Comparison of ENCODE assay signal across 15 cellular contexts in the genomic region with DNA sequence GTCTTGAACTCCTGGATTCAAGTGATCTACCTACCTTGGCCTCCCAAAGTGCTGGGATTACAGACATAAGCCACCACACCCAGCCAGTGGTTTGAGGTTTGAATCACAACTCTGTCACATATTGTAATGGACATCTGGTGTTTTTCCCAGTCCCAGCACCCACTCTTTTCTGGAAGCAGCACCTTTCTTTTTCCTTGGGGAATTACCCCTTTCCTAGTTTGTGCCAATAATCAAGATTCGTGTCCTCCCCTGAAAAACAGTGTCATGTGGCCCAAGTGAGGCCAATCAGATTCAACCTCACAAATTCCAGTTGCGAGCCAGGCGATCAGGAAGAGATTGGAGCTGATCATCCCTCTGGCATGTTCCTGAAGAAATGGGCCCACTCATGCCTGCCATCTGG.
A peak's percentile ranks its signal among the peaks of the same experiment; 100 is the strongest.
DNase-seq lines count a peak whose midpoint lies in the region; ATAC-seq, FAIRE-seq and TF ChIP-seq lines count a peak whose summit lies in the region.
"Had no signal": no experiment of that assay in that cellular context is flagged by ENCODE, and none has a peak within 500 bp of the region (broad histone marks: within the 10 kb centered on the region; RNA-seq: fewer than 3 reads in every experiment).

No MANE protein-coding gene starts in this region.

- ATAC-seq in K562 (no peak), left cardiac atrium (no peak)
- ATAC-seq: CD8-positive, alpha-beta T cell; HCT116 had no signal

- peaks cover 14% of the 10 kb centered on the region for H3K4me1 ChIP-seq in BLaER1
- peaks cover 0 to 4% of the 10 kb centered on the region in 2 experiments; a peak in 2 of 5 replicates for H3K4me1 ChIP-seq in K562 (replicated peaks in 1 of 2; ENCODE audit: control insufficient read depth in 2 of 2, insufficient read depth in 2 of 2, low read length in 2 of 2)
- peaks cover 13% of the 10 kb centered on the region for H3K4me1 ChIP-seq in keratinocyte (ENCODE audit: control insufficient read depth, extremely low read depth, insufficient read depth, low read length)

- TF ChIP-seq POLR2A in K562 (conservative IDR thresholded peaks at IDR 0.05), result no peak

- no TSS peak for BruUV-seq in K562 (replicated peaks; lab: Mats Ljungman, UMichigan)

- CTCF ChIA-PET in K562 (lab: Yijun Ruan, JAX; ENCODE audit: low intra/inter-chr PET ratio), result no interaction called here

- no peak overlapping the region for H3K27ac ChIP-seq in BLaER1
- H3K27ac ChIP-seq in K562 (ENCODE audit: extremely low read depth, low read depth, low read length), result no peak overlapping the region
- H3K27ac ChIP-seq in keratinocyte (ENCODE audit: control insufficient read depth, insufficient read depth, low read length), result peak overlapping the region; percentile 2
- H3K27ac ChIP-seq: C4-2B had no signal

- TF ChIP-seq CTCF in K562 (IDR thresholded peaks at IDR 0.05 in 2 of 3, conservative IDR thresholded peaks at IDR 0.05 in 1 of 3; ENCODE audit: insufficient read depth in 2 of 3, low read depth in 1 of 3, low read length in 3 of 3) (no peak), keratinocyte (optimal IDR thresholded peaks at IDR 0.05 in 1 of 3, IDR thresholded peaks at IDR 0.05 in 1 of 3, conservative IDR thresholded peaks at IDR 0.05 in 1 of 3; ENCODE audit: extremely low read depth in 1 of 3, insufficient read depth in 2 of 3, low read length in 3 of 3) (no peak)

- H3K27me3 ChIP-seq in BLaER1 (no peaks in the 10 kb centered on the region), K562 (ENCODE audit: control insufficient read depth in 2 of 2, insufficient read depth in 2 of 2, low read length in 2 of 2) (no peaks in the 10 kb centered on the region), keratinocyte (ENCODE audit: control insufficient read depth, extremely low read depth, insufficient read depth, low read length) (no peaks in the 10 kb centered on the region)

- peaks cover 7% of the 10 kb centered on the region; the same call in 1 of the 2 replicates for H3K9me3 ChIP-seq in BLaER1
- no peaks in the 10 kb centered on the region for H3K9me3 ChIP-seq in K562 (replicated peaks; ENCODE audit: control insufficient read depth, insufficient read depth, low read depth, low read length)
- no peaks in the 10 kb centered on the region for H3K9me3 ChIP-seq in keratinocyte (ENCODE audit: control insufficient read depth, low read depth, low read length)

- H3K36me3 ChIP-seq in BLaER1 (no peaks in the 10 kb centered on the region), K562 (ENCODE audit: control insufficient read depth, insufficient read depth, low read length) (no peaks in the 10 kb centered on the region), keratinocyte (ENCODE audit: control insufficient read depth in 2 of 2, extremely low read depth in 1 of 2, insufficient read depth in 2 of 2, low read length in 2 of 2) (no peaks in the 10 kb centered on the region)

- intact Hi-C loops in K562 (cut with micrococcal nuclease) (no loop called here), left cardiac atrium (cut with DNase I) (no loop called here)

- no peak for TF ChIP-seq EP300 in K562 (IDR thresholded peaks at IDR 0.05; ENCODE audit: low read length)

- H3K9ac ChIP-seq in BLaER1 (no peak overlapping the region), K562 (ENCODE audit: insufficient read depth in 1 of 2, low read depth in 2 of 2, low read length in 2 of 2) (no peak overlapping the region), keratinocyte (ENCODE audit: control insufficient read depth, extremely low read depth, insufficient read depth, low read length) (no peak overlapping the region)

- H3K9me1 ChIP-seq in K562 (ENCODE audit: control insufficient read depth, insufficient read depth, low read length) (no peaks in the 10 kb centered on the region), keratinocyte (ENCODE audit: control insufficient read depth, extremely low read depth, insufficient read depth, low read length) (no peaks in the 10 kb centered on the region)

- H2AFZ ChIP-seq in K562 (ENCODE audit: low read depth, low read length), result no peak overlapping the region
- peak overlapping the region; percentile 56 for H2AFZ ChIP-seq in keratinocyte (ENCODE audit: control insufficient read depth, low read length)

- DNase-seq in HCEC 1CT (peak; percentile 5), K562 (ENCODE audit: extremely low read depth in 1 of 4, low spot score in 3 of 4) (no peak), keratinocyte (ENCODE audit: low read depth, low spot score) (peak; percentile 50), left cardiac atrium (no peak), SK-N-DZ (ENCODE audit: low spot score) (no peak)
- DNase-seq in stimulated activated CD8-positive, alpha-beta memory T cell treated with anti-CD3 and anti-CD28 coated beads, Interleukin-4, amount 100 ng/mL, for 48 hours, result no peak
- DNase-seq: ACHN; CD8-positive, alpha-beta T cell; COR-L47; DMS53; GF-D8 had no signal

- H3K4me2 ChIP-seq in BLaER1 (peak overlapping the region; percentile 26), K562 (ENCODE audit: insufficient read depth, low read length) (no peak overlapping the region), keratinocyte (ENCODE audit: control insufficient read depth, extremely low read depth, insufficient read depth, low read depth, low read length) (peak overlapping the region; percentile 1)

- H3K79me2 ChIP-seq in K562 (ENCODE audit: control insufficient read depth, insufficient read depth, low read length) (no peaks in the 10 kb centered on the region), keratinocyte (ENCODE audit: control insufficient read depth, insufficient read depth, low read length) (no peaks in the 10 kb centered on the region)

- no peak overlapping the region for H3K4me3 ChIP-seq in BLaER1
- H3K4me3 ChIP-seq in K562, result no peak overlapping the region
- H3K4me3 ChIP-seq in keratinocyte (ENCODE audit: control insufficient read depth in 2 of 3, extremely low read depth in 1 of 3, insufficient read depth in 2 of 3, low read depth in 1 of 3, low read length in 3 of 3), result no peak overlapping the region

- 53% methylated on average over 3 of the region's 3 CpGs for WGBS in K562 (ENCODE audit: insufficient coverage, low coverage, missing lambda C conversion rate)

- dilution Hi-C loops in keratinocyte (cut with MboI; ENCODE audit: extremely low pct_ligation_motif_present, low sequenced_read_pairs), result no loop called here

- no peak for TF ChIP-seq RAD21 in K562 (CRISPR knock-in tag; conservative IDR thresholded peaks at IDR 0.05 in 1 of 2, IDR thresholded peaks at IDR 0.05 in 1 of 2)

- H4K20me1 ChIP-seq in BLaER1 (no peaks in the 10 kb centered on the region), K562 (replicated peaks; ENCODE audit: control insufficient read depth, insufficient read depth, low read length) (no peaks in the 10 kb centered on the region), keratinocyte (ENCODE audit: control insufficient read depth, extremely low read depth, insufficient read depth, low read length) (no peaks in the 10 kb centered on the region)

- FAIRE-seq in K562 (lab: Jason Lieb, UNC) (no peak), keratinocyte (lab: Jason Lieb, UNC) (peak; percentile 67)
- FAIRE-seq: D721Med had no signal

- in situ Hi-C loops in K562 (cut with MboI), result no loop called here

- POLR2A ChIA-PET in K562 (lab: Yijun Ruan, JAX), result interaction anchor here (0.7 kb wide), 1 partner anchor 57 kb away, joined by 3 read pairs; no protein-coding TSS in a partner anchor

TF ChIP-seq in K562, 482 proteins besides CTCF, POLR2A, EP300 and RAD21:
- no peak for TF ChIP-seq PTBP1 (IDR thresholded peaks at IDR 0.05; ENCODE audit: low read depth, low read length)
- TF ChIP-seq USF2 (CRISPR knock-in tag; IDR thresholded peaks at IDR 0.05), result peak; percentile 37

Comparison
In these comparisons a context has a peak if more than half of its experiments do, and no peak if none do; other contexts are left out.
1. DNase-seq: peak in HCEC 1CT (single experiment) and keratinocyte (single experiment); none in K562 (0 of 4), left cardiac atrium (single experiment), SK-N-DZ (single experiment) and stimulated activated CD8-positive, alpha-beta memory T cell treated with anti-CD3 and anti-CD28 coated beads, Interleukin-4, amount 100 ng/mL, for 48 hours (single experiment).